21 cellular contexts compared by ENCODE assay signal in genomic region chr16:7998789-7999453, GRCh38.
A peak's percentile ranks its signal among the peaks of the same experiment; 100 is the strongest.
DNase-seq lines count a peak whose midpoint lies in the region; ATAC-seq, FAIRE-seq and TF ChIP-seq lines count a peak whose summit lies in the region.
"Had no signal": no experiment of that assay in that cellular context is flagged by ENCODE, and none has a peak within 500 bp of the region (broad histone marks: within the 10 kb centered on the region; RNA-seq: fewer than 3 reads in every experiment).

No MANE protein-coding gene starts in this region.

- no peaks in the 10 kb centered on the region for H3K27me3 ChIP-seq in K562 (ENCODE audit: control insufficient read depth in 2 of 2, insufficient read depth in 2 of 2, low read length in 2 of 2)
- 0 out of 2 replicates have a peak, but pooled peaks cover 3% of the 10 kb centered on the region for H3K27me3 ChIP-seq in PC-9 (ENCODE audit: insufficient read depth, low read depth)
- H3K27me3 ChIP-seq: BLaER1 had no signal

- no peaks in the 10 kb centered on the region for H3K9me1 ChIP-seq in K562 (ENCODE audit: control insufficient read depth, insufficient read depth, low read length)

- no peaks in the 10 kb centered on the region; the same call in 1 of the 2 replicates for H4K20me1 ChIP-seq in K562 (replicated peaks; ENCODE audit: control insufficient read depth, insufficient read depth, low read length)
- H4K20me1 ChIP-seq in PC-9 (ENCODE audit: insufficient read depth), result no peaks in the 10 kb centered on the region
- H4K20me1 ChIP-seq: BLaER1 had no signal

- H3K9me3 ChIP-seq in K562 (replicated peaks; ENCODE audit: control insufficient read depth, insufficient read depth, low read depth, low read length) (no peaks in the 10 kb centered on the region), PC-9 (ENCODE audit: insufficient read depth, low read depth) (no peaks in the 10 kb centered on the region)
- H3K9me3 ChIP-seq: BLaER1, Caco-2 had no signal

- TF ChIP-seq RAD21 in K562 (CRISPR knock-in tag; conservative IDR thresholded peaks at IDR 0.05 in 1 of 2, IDR thresholded peaks at IDR 0.05 in 1 of 2), result no peak

- H3K4me2 ChIP-seq in K562 (ENCODE audit: insufficient read depth, low read length) (no peak overlapping the region), PC-9 (no peak overlapping the region)
- H3K4me2 ChIP-seq: BLaER1 had no signal

- H3K27ac ChIP-seq in K562 (ENCODE audit: extremely low read depth, low read depth, low read length), result no peak overlapping the region
- no peak overlapping the region for H3K27ac ChIP-seq in PC-9
- H3K27ac ChIP-seq: 22Rv1, BLaER1, C4-2B had no signal

- BruUV-seq in K562 (replicated peaks; lab: Mats Ljungman, UMichigan) (no TSS peak), PC-9 (replicated peaks; lab: Mats Ljungman, UMichigan) (no TSS peak)

- H3K36me3 ChIP-seq in K562 (ENCODE audit: control insufficient read depth, insufficient read depth, low read length) (peaks cover 82% of the 10 kb centered on the region), PC-9 (ENCODE audit: low read depth) (no peaks in the 10 kb centered on the region)
- H3K36me3 ChIP-seq: BLaER1 had no signal

- peaks cover 82% of the 10 kb centered on the region for H3K79me2 ChIP-seq in K562 (ENCODE audit: control insufficient read depth, insufficient read depth, low read length)
- H3K79me2 ChIP-seq in PC-9 (ENCODE audit: low read depth), result no peaks in the 10 kb centered on the region

- intact Hi-C loops in K562 (cut with micrococcal nuclease) (no loop called here), PC-9 (cut with micrococcal nuclease; ENCODE audit: unreplicated experiment) (no loop called here)

- H3K9me2 ChIP-seq in PC-9 (ENCODE audit: insufficient read depth), result no peaks in the 10 kb centered on the region

- ATAC-seq in K562, result no peak; the same call in 2 of the 3 replicates
- ATAC-seq: CD8-positive, alpha-beta T cell had no signal

- CTCF ChIA-PET in K562 (lab: Yijun Ruan, JAX; ENCODE audit: low intra/inter-chr PET ratio), result interaction anchor here (0.5 kb wide), 1 partner anchor 78 kb away, joined by 4 read pairs; no protein-coding TSS in a partner anchor
- CTCF ChIA-PET in PC-9 (lab: Charles Lee), result no interaction called here

- no peak overlapping the region for H3K9ac ChIP-seq in K562 (ENCODE audit: insufficient read depth in 1 of 2, low read depth in 2 of 2, low read length in 2 of 2)
- H3K9ac ChIP-seq: BLaER1 had no signal

- H3K4me3 ChIP-seq in K562 (no peak overlapping the region), PC-9 (no peak overlapping the region)
- H3K4me3 ChIP-seq: BLaER1 had no signal

- TF ChIP-seq CTCF in K562 (IDR thresholded peaks at IDR 0.05 in 2 of 3, conservative IDR thresholded peaks at IDR 0.05 in 1 of 3; ENCODE audit: insufficient read depth in 2 of 3, low read depth in 1 of 3, low read length in 3 of 3), result no peak
- TF ChIP-seq CTCF in PC-9 (conservative IDR thresholded peaks at IDR 0.05), result no peak

- peaks cover 0 to 3% of the 10 kb centered on the region in 2 experiments; a peak in 1 of 5 replicates for H3K4me1 ChIP-seq in K562 (replicated peaks in 1 of 2; ENCODE audit: control insufficient read depth in 2 of 2, insufficient read depth in 2 of 2, low read length in 2 of 2)
- H3K4me1 ChIP-seq in PC-9 (replicated peaks; ENCODE audit: insufficient read depth), result no peaks in the 10 kb centered on the region
- H3K4me1 ChIP-seq: BLaER1, Caco-2 had no signal

- H2AFZ ChIP-seq in K562 (ENCODE audit: low read depth, low read length), result no peak overlapping the region
- no peak overlapping the region for H2AFZ ChIP-seq in PC-9

- in situ Hi-C loops in K562 (cut with MboI), result no loop called here

- POLR2A ChIA-PET in K562 (lab: Yijun Ruan, JAX), result interaction anchor here (0.6 kb wide), 1 partner anchor 17 kb away, joined by 3 read pairs; no protein-coding TSS in a partner anchor
- POLR2A ChIA-PET in PC-9 (lab: Charles Lee; ENCODE audit: unreplicated experiment), result no interaction called here

- no peak for TF ChIP-seq POLR2A in K562 (conservative IDR thresholded peaks at IDR 0.05)

- no peak for FAIRE-seq in K562 (lab: Jason Lieb, UNC)
- FAIRE-seq: A204.1, G401.6, GM12892, H54 had no signal

- DNase-seq in DMS 273 (lab: John Stamatoyannopoulos, UW; ENCODE audit: unreplicated experiment) (peak; percentile 4), DMS 273 treated with DMSO at 0.1 percent for 48 hours (lab: John Stamatoyannopoulos, UW) (no peak), M059J (ENCODE audit: low read depth) (peak; percentile 15), K562 (ENCODE audit: extremely low read depth in 1 of 4, low spot score in 3 of 4) (peak in 2 of 4 experiments; percentile 10 to 16), PC-9 (no peak), NCI-H510A (lab: John Stamatoyannopoulos, UW) (no peak), cortex of kidney (lab: John Stamatoyannopoulos, UW) (no peak)
- DNase-seq: Caco-2; CD4-positive, CD25-positive, alpha-beta regulatory T cell; CD8-positive, alpha-beta T cell; DMS53; DMS79 treated with DMSO at 0.1 percent for 48 hours; GOT3; HCEC 1CT had no signal

- no peak for TF ChIP-seq EP300 in K562 (IDR thresholded peaks at IDR 0.05; ENCODE audit: low read length)

- no peaks in the 10 kb centered on the region for H3F3A ChIP-seq in PC-9 (ENCODE audit: insufficient read depth, low read depth)

- WGBS in K562 (ENCODE audit: insufficient coverage, low coverage, missing lambda C conversion rate), result 67% methylated on average over 8 of the region's 11 CpGs

TF ChIP-seq in K562, 482 proteins besides CTCF, POLR2A, EP300 and RAD21:
- no peak for TF ChIP-seq GTF2B (IDR thresholded peaks at IDR 0.05; ENCODE audit: extremely low read depth, insufficient read length)
- TF ChIP-seq ZNF764 (CRISPR knock-in tag; IDR thresholded peaks at IDR 0.05; ENCODE audit: low read depth), result no peak
- no peak for TF ChIP-seq TEAD2 (tag; IDR thresholded peaks at IDR 0.05)
- TF ChIP-seq SETDB1 (IDR thresholded peaks at IDR 0.05; ENCODE audit: low read length), result no peak
- TF ChIP-seq JUND (IDR thresholded peaks at IDR 0.05; ENCODE audit: borderline replicate concordance, low read depth, low read length), result peak; percentile 36; the same call in 1 of the 2 replicates
- TF ChIP-seq JUND (tag; IDR thresholded peaks at IDR 0.05; ENCODE audit: borderline replicate concordance, low read depth, low read length), result peak; percentile 39; the same call in 1 of the 3 replicates
- peak; percentile 58; the same call in 1 of the 2 replicates for TF ChIP-seq FOSL1 (tag; conservative IDR thresholded peaks at IDR 0.05)
- no peak for TF ChIP-seq MEIS2 (IDR thresholded peaks at IDR 0.05; ENCODE audit: partially characterized antibody)

Comparison
In these comparisons a context has a peak if more than half of its experiments do, and no peak if none do; other contexts are left out.
1. DNase-seq: peak in DMS 273 (single experiment) and M059J (single experiment); none in DMS 273 treated with DMSO at 0.1 percent for 48 hours (single experiment), PC-9 (0 of 2), NCI-H510A (single experiment) and cortex of kidney (single experiment).